ENCODE assay signal across 17 cellular contexts in the genomic region with DNA sequence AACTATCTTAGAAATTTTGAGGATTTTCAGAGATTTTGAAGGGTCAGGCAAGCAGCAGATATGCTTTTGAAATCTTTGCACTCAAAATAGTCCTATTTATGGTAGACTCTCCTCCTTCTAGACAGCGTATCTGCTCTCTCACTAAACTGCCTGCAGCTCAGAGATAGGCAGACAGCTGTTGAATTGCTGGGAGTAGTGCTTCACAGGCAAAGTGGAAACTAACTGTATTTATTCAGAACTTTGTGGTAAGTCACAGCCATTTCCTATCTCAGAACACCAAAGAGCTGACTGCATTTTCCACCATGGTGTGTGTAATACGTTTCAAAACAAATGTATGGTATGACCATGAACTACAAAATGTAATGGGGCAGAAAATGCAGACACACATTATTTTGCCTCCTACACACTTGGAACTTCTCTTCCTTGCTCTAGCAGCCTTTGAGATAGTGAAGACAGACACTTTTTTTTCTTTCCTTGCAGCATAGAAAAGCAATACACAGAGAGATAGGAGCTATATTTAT.
"Had no signal": no experiment of that assay in that cellular context is flagged by ENCODE, and none has a peak within 500 bp of the region (broad histone marks: within the 10 kb centered on the region; RNA-seq: fewer than 3 reads in every experiment).

No MANE protein-coding gene starts in this region.

- H3K27ac ChIP-seq: esophagus squamous epithelium, parathyroid adenoma, stomach, testis had no signal

- H3K9me3 ChIP-seq: esophagus squamous epithelium, stomach, testis had no signal

- H3K27me3 Mint-ChIP-seq: activated naive CD4-positive, alpha-beta T cell treated with anti-CD3 and anti-CD28 coated beads, Interleukin-2, amount 50 U/mL, for 24 hours; effector memory CD8-positive, alpha-beta T cell; memory B cell; naive thymus-derived CD4-positive, alpha-beta T cell; type B pancreatic cell had no signal

- H3K4me1 ChIP-seq: esophagus squamous epithelium, parathyroid adenoma, stomach, testis had no signal

- H3K9me3 Mint-ChIP-seq: memory B cell, type B pancreatic cell had no signal

- DNase-seq: activated CD4-positive, CD25-positive, alpha-beta regulatory T cell treated with anti-CD3 and anti-CD28 coated beads, Interleukin-2, amount 50 U/mL, for 72 hours; activated CD8-positive, alpha-beta memory T cell treated with anti-CD3 and anti-CD28 coated beads for 24 hours; activated CD8-positive, alpha-beta memory T cell treated with anti-CD3 and anti-CD28 coated beads, Interleukin-2, amount 50 U/mL, for 48 hours; activated gamma-delta T cell; effector memory CD8-positive, alpha-beta T cell; esophagus squamous epithelium; naive thymus-derived CD4-positive, alpha-beta T cell; stimulated activated CD4-positive, alpha-beta T cell treated with anti-CD3 and anti-CD28 coated beads, Interleukin-4, amount 100 ng/mL, for 24 hours; stomach; testis had no signal

- H2AFZ ChIP-seq: parathyroid adenoma had no signal

- H3K4me1 Mint-ChIP-seq: activated naive CD4-positive, alpha-beta T cell treated with anti-CD3 and anti-CD28 coated beads, Interleukin-2, amount 50 U/mL, for 24 hours; memory B cell; naive thymus-derived CD4-positive, alpha-beta T cell; stimulated activated effector memory CD8-positive, alpha-beta T cell treated with anti-CD3 and anti-CD28 coated beads, Interleukin-12 subunit alpha, Interleukin-12 subunit beta, amount 100 ng/mL, for 72 hours had no signal

- H3K4me3 ChIP-seq: esophagus squamous epithelium, stomach, testis had no signal

- H3K27me3 ChIP-seq: esophagus squamous epithelium, stomach, testis had no signal

- H3K36me3 ChIP-seq: esophagus squamous epithelium, stomach had no signal

- H3K27ac Mint-ChIP-seq: activated naive CD4-positive, alpha-beta T cell treated with anti-CD3 and anti-CD28 coated beads, Interleukin-2, amount 50 U/mL, for 24 hours; effector memory CD8-positive, alpha-beta T cell; memory B cell; naive thymus-derived CD4-positive, alpha-beta T cell; stimulated activated effector memory CD8-positive, alpha-beta T cell treated with anti-CD3 and anti-CD28 coated beads, Interleukin-12 subunit alpha, Interleukin-12 subunit beta, amount 100 ng/mL, for 72 hours; T-helper 2 cell treated with Interferon-gamma antibody and Interleukin-4, amounts not matched to agents 5 μg/mL and 100 μg/mL, for 36 hours; type B pancreatic cell had no signal

- H3K36me3 Mint-ChIP-seq: activated naive CD4-positive, alpha-beta T cell treated with anti-CD3 and anti-CD28 coated beads, Interleukin-2, amount 50 U/mL, for 24 hours; memory B cell; naive thymus-derived CD4-positive, alpha-beta T cell; stimulated activated effector memory CD8-positive, alpha-beta T cell treated with anti-CD3 and anti-CD28 coated beads, Interleukin-12 subunit alpha, Interleukin-12 subunit beta, amount 100 ng/mL, for 72 hours; type B pancreatic cell had no signal

- ATAC-seq: effector memory CD8-positive, alpha-beta T cell; naive thymus-derived CD4-positive, alpha-beta T cell; sciatic nerve; stimulated activated effector memory CD8-positive, alpha-beta T cell treated with anti-CD3 and anti-CD28 coated beads, Interleukin-12 subunit alpha, Interleukin-12 subunit beta, amount 100 ng/mL, for 72 hours had no signal

- H3K4me3 Mint-ChIP-seq: activated naive CD4-positive, alpha-beta T cell treated with anti-CD3 and anti-CD28 coated beads, Interleukin-2, amount 50 U/mL, for 24 hours; effector memory CD8-positive, alpha-beta T cell; memory B cell; naive thymus-derived CD4-positive, alpha-beta T cell; stimulated activated effector memory CD8-positive, alpha-beta T cell treated with anti-CD3 and anti-CD28 coated beads, Interleukin-12 subunit alpha, Interleukin-12 subunit beta, amount 100 ng/mL, for 72 hours; T-helper 2 cell treated with Interferon-gamma antibody and Interleukin-4, amounts not matched to agents 5 μg/mL and 100 μg/mL, for 36 hours; type B pancreatic cell had no signal

- H3K9ac ChIP-seq: parathyroid adenoma had no signal
